In the genomic region with DNA sequence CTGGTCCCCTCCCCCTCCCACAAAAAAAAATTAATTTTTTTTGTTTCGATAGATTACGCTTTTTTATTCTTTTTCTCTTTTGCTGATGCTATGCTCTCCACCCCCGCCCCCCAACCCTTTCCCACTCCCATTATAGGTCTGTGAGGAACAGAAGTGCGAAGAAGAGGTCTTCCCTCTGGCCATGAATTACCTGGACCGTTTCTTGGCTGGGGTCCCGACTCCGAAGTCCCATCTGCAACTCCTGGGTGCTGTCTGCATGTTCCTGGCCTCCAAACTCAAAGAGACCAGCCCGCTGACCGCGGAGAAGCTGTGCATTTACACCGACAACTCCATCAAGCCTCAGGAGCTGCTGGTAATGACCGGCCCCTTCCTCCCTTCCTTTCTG, we compare ENCODE assay signal across 9 cellular contexts. TPM values are rescaled to one million over a fixed set of nuclear protein-coding genes. Genes with fewer than 3 reads are reported as not detected.
A peak's percentile ranks its signal among the peaks of the same experiment; 100 is the strongest.
DNase-seq lines count a peak whose midpoint lies in the region; ATAC-seq and TF ChIP-seq lines count a peak whose summit lies in the region.
"Had no signal": no experiment of that assay in that cellular context is flagged by ENCODE, and none has a peak within 500 bp of the region (broad histone marks: within the 10 kb centered on the region; RNA-seq: fewer than 3 reads in every experiment).

No MANE protein-coding gene starts in this region.

- peaks cover 0 to 27% (median 12%) of the 10 kb centered on the region in 4 donors for H3K27me3 ChIP-seq in upper lobe of left lung

- in situ Hi-C loops in GM13977 (cut with MboI; ENCODE audit: low pct_unique_long_range_greater_than_20kb, low sequenced_read_pairs, unreplicated experiment), result loop anchor here (10.0 kb wide), 3 partner anchors 171 to 381 kb away; no protein-coding TSS in a partner anchor

- H3K4me1 ChIP-seq in mucosa of descending colon (ENCODE audit: low read depth), result peaks cover 57% of the 10 kb centered on the region
- peaks cover 61 to 89% (median 79%) of the 10 kb centered on the region in 4 donors for H3K4me1 ChIP-seq in upper lobe of left lung

- H3K4me1 Mint-ChIP-seq in activated naive CD4-positive, alpha-beta T cell treated with anti-CD3 and anti-CD28 coated beads for 36 hours (ENCODE audit: low read depth), result peaks cover 47% of the 10 kb centered on the region

- no peak for TF ChIP-seq POLR2A in upper lobe of left lung (IDR thresholded peaks at IDR 0.05)

- H3K9me3 ChIP-seq in mucosa of descending colon (no peaks in the 10 kb centered on the region), upper lobe of left lung (no peaks in the 10 kb centered on the region)

- H3K4me3 ChIP-seq in choroid plexus epithelial cell (ENCODE audit: low read depth, low read length), result peak overlapping the region; percentile 61
- peak overlapping the region; percentile 78 for H3K4me3 ChIP-seq in mucosa of descending colon
- H3K4me3 ChIP-seq in upper lobe of left lung, result peak overlapping the region in 3 of 4 donors; percentile 62 to 74 (median 71)

- 64 to 67% methylated on average over 12 of the region's 12 CpGs for WGBS in upper lobe of left lung, 2 donors

- ATAC-seq in mucosa of descending colon, result no peak
- ATAC-seq in upper lobe of left lung (ENCODE audit: low FRiP score in 2 of 2), result no peak
- ATAC-seq in HG03342 (IDR thresholded peaks at IDR 0.05; ENCODE audit: unreplicated experiment), result no peak

- peak overlapping the region; percentile 79 to 92 (median 86) for H3K27ac ChIP-seq in upper lobe of left lung
- H3K27ac ChIP-seq: C4-2B had no signal

- no peaks in the 10 kb centered on the region for H3K27me3 Mint-ChIP-seq in activated naive CD4-positive, alpha-beta T cell treated with anti-CD3 and anti-CD28 coated beads for 36 hours (ENCODE audit: low read depth)

- H3K36me3 ChIP-seq in mucosa of descending colon (ENCODE audit: low read depth) (no peaks in the 10 kb centered on the region), upper lobe of left lung (peaks cover 0 to 16% (median 3%) of the 10 kb centered on the region in 4 donors)

- TF ChIP-seq CTCF in choroid plexus epithelial cell (conservative IDR thresholded peaks at IDR 0.05; ENCODE audit: low read depth, low read length) (no peak), mucosa of descending colon (IDR thresholded peaks at IDR 0.05) (no peak), upper lobe of left lung (IDR thresholded peaks at IDR 0.05) (no peak), GM13977 (IDR thresholded peaks at IDR 0.05; ENCODE audit: extremely low read depth, insufficient read depth, missing control alignments) (no peak)

- intact Hi-C loops in activated naive CD4-positive, alpha-beta T cell treated with anti-CD3 and anti-CD28 coated beads for 36 hours (cut with micrococcal nuclease), result loop anchor here (1.0 kb wide), 1 partner anchor 45 kb away; a partner anchor contains a TSS
- intact Hi-C loops in mucosa of descending colon (cut with DNase I, micrococcal nuclease), result loop anchor here (2.0 to 5.0 kb wide), 3 partner anchors 169 to 279 kb away; no protein-coding TSS in a partner anchor

- no peak for DNase-seq in activated naive CD4-positive, alpha-beta T cell treated with anti-CD3 and anti-CD28 coated beads for 36 hours
- no peak for DNase-seq in activated naive CD4-positive, alpha-beta T cell treated with Interleukin-2 at 50 U/mL for 16 hours
- DNase-seq in choroid plexus epithelial cell (ENCODE audit: low read depth) (no peak), mucosa of descending colon (peak in 2 of 3 donors; percentile 51 to 64), upper lobe of left lung (no peak), GM13977 (ENCODE audit: low spot score) (no peak), NOMO-1 treated with DMSO at 0.1 percent for 48 hours (lab: John Stamatoyannopoulos, UW; ENCODE audit: unreplicated experiment) (no peak)

- peak overlapping the region; percentile 99 for H3K27ac Mint-ChIP-seq in activated naive CD4-positive, alpha-beta T cell treated with anti-CD3 and anti-CD28 coated beads for 36 hours

- H3K36me3 Mint-ChIP-seq in activated naive CD4-positive, alpha-beta T cell treated with anti-CD3 and anti-CD28 coated beads for 36 hours (ENCODE audit: low read depth), result peaks cover 67% of the 10 kb centered on the region

- H3K9me3 Mint-ChIP-seq in activated naive CD4-positive, alpha-beta T cell treated with anti-CD3 and anti-CD28 coated beads for 36 hours, result no peaks in the 10 kb centered on the region

- peak overlapping the region; percentile 99 for H3K4me3 Mint-ChIP-seq in activated naive CD4-positive, alpha-beta T cell treated with anti-CD3 and anti-CD28 coated beads for 36 hours

- no peak for TF ChIP-seq EP300 in upper lobe of left lung (IDR thresholded peaks at IDR 0.05)

- CTCF ChIA-PET in activated naive CD4-positive, alpha-beta T cell treated with anti-CD3 and anti-CD28 coated beads for 36 hours (lab: Charles Lee), result interaction anchor here (1.0 to 5.0 kb wide), 23 partner anchors 7 to 390 kb away, joined by 3 to 69 read pairs (median 9); no protein-coding TSS in a partner anchor

RNA-seq across cellular contexts. Expression of a gene that starts 2.3 kb away (rescaled TPM):
- total RNA-seq in activated naive CD4-positive, alpha-beta T cell treated with anti-CD3 and anti-CD28 coated beads for 36 hours, result 100 to 1,000 TPM; 486 to 497 TPM
- total RNA-seq in mucosa of descending colon, result 100 to 1,000 TPM; 105 to 236 (median 130) TPM
- total RNA-seq in upper lobe of left lung, result 100 to 1,000 TPM in 1 of 6 donors, 10 to 100 TPM in 5; 47.1 to 101 (median 64.6) TPM

RNA-seq across cellular contexts. Expression of a gene that starts 45.2 kb away (rescaled TPM):
- 10 to 100 TPM; 10.3 to 12.8 TPM for total RNA-seq in activated naive CD4-positive, alpha-beta T cell treated with anti-CD3 and anti-CD28 coated beads for 36 hours
- total RNA-seq in mucosa of descending colon, result 10 to 100 TPM; 11.4 to 17.0 (median 11.6) TPM
- 10 to 100 TPM in 3 of 6 donors, 1 to 10 TPM in 3; 4.9 to 19.5 (median 10.4) TPM for total RNA-seq in upper lobe of left lung

Comparison
In these comparisons a context has a peak if more than half of its experiments do, and no peak if none do; other contexts are left out.
1. DNase-seq: peak in mucosa of descending colon (2 of 3); none in activated naive CD4-positive, alpha-beta T cell treated with anti-CD3 and anti-CD28 coated beads for 36 hours (single experiment), activated naive CD4-positive, alpha-beta T cell treated with Interleukin-2 at 50 U/mL for 16 hours (single experiment), choroid plexus epithelial cell (single experiment), upper lobe of left lung (0 of 2), GM13977 (single experiment) and NOMO-1 treated with DMSO at 0.1 percent for 48 hours (single experiment).
2. Peak in every context shown above with its lines, with median percentiles within 50 percentile points of each other: H3K4me3 ChIP-seq.